Comparison of ENCODE assay signal across 30 cellular contexts in the genomic region with DNA sequence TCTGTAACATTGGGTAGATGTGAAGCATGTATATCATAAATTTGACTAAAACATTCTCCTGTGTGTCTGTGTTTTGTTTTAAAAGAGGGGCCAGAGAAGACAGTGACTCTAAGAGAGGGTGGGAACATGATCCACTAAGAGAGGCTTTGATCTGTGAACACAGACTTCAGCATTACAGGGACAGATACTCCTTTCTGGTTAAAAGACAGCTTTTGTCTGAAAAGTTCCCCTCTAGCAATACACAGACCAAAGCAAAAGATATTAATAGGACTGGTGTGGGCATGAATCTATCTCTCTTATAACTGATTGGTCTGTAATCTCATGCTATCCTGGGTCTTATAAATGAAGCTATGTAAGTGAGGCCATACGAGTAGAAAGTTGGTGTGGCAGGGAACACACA.
"Had no signal": no experiment of that assay in that cellular context is flagged by ENCODE, and none has a peak within 500 bp of the region (broad histone marks: within the 10 kb centered on the region; RNA-seq: fewer than 3 reads in every experiment).

No MANE protein-coding gene starts in this region.

- H3K9me3 Mint-ChIP-seq: activated naive CD4-positive, alpha-beta T cell treated with anti-CD3 and anti-CD28 coated beads for 36 hours; activated naive CD8-positive, alpha-beta T cell treated with anti-CD3 and anti-CD28 coated beads, Interleukin-2, amount 10 ng/mL, durations not matched to agents 7 days and 5 days; effector memory CD8-positive, alpha-beta T cell; naive thymus-derived CD8-positive, alpha-beta T cell; T-helper 1 cell treated with Interleukin-12 subunit alpha and Interleukin-12 subunit beta and Interleukin-4 antibody, amounts not matched to agents 30 μg/mL and 1 μg/mL, for 36 hours had no signal

- H3K36me3 Mint-ChIP-seq: activated naive CD8-positive, alpha-beta T cell treated with anti-CD3 and anti-CD28 coated beads, Interleukin-2, amount 10 ng/mL, durations not matched to agents 7 days and 5 days; immature natural killer cell; naive thymus-derived CD8-positive, alpha-beta T cell had no signal

- DNase-seq: activated CD4-positive, alpha-beta T cell treated with anti-CD3 and anti-CD28 coated beads for 48 hours; activated CD4-positive, alpha-beta T cell treated with anti-CD3 and anti-CD28 coated beads, Interleukin-2, amount 50 U/mL, for 48 hours; activated CD8-positive, alpha-beta memory T cell treated with anti-CD3 and anti-CD28 coated beads for 24 hours; activated effector memory CD4-positive, alpha-beta T cell treated with Interleukin-2 at 50 U/mL for 16 hours; activated naive CD4-positive, alpha-beta T cell treated with anti-CD3 and anti-CD28 coated beads for 36 hours; activated naive CD8-positive, alpha-beta T cell treated with anti-CD3 and anti-CD28 coated beads, Interleukin-2, amount 10 ng/mL, durations not matched to agents 7 days and 5 days; brain microvascular endothelial cell; cortex of kidney; effector memory CD8-positive, alpha-beta T cell; foreskin fibroblast; heart left ventricle; hypothalamus; immature natural killer cell; kidney; left colon; midbrain; naive thymus-derived CD8-positive, alpha-beta T cell; ovary; stimulated activated CD4-positive, alpha-beta T cell treated with anti-CD3 and anti-CD28 coated beads, Interleukin-2, amount 100 ng/mL, for 48 hours; stimulated activated naive CD4-positive, alpha-beta T cell treated with Interleukin-2 at 50 U/mL for 16 hours; SW 1271; T1000; WERI-Rb-1 had no signal

- H3K36me3 ChIP-seq: brain microvascular endothelial cell, heart left ventricle, neutrophil, ovary, right atrium auricular region, tibial nerve, WERI-Rb-1 had no signal

- H3K27ac Mint-ChIP-seq: activated naive CD4-positive, alpha-beta T cell treated with anti-CD3 and anti-CD28 coated beads for 36 hours; activated naive CD8-positive, alpha-beta T cell treated with anti-CD3 and anti-CD28 coated beads, Interleukin-2, amount 10 ng/mL, durations not matched to agents 7 days and 5 days; effector memory CD8-positive, alpha-beta T cell; immature natural killer cell; naive thymus-derived CD8-positive, alpha-beta T cell; T-helper 1 cell treated with Interleukin-12 subunit alpha and Interleukin-12 subunit beta and Interleukin-4 antibody, amounts not matched to agents 30 μg/mL and 1 μg/mL, for 36 hours had no signal

- H3K27ac ChIP-seq: brain microvascular endothelial cell, heart left ventricle, neutrophil, ovary, right atrium auricular region, tibial nerve, WERI-Rb-1 had no signal

- H3K9me3 ChIP-seq: heart left ventricle, neutrophil, ovary, right atrium auricular region, tibial nerve had no signal

- FAIRE-seq: astrocyte, kidney, urothelium cell line had no signal

- ATAC-seq: activated CD4-positive, CD25-positive, alpha-beta regulatory T cell treated with anti-CD3 and anti-CD28 coated beads, Interleukin-2, amount 50 U/mL, for 24 hours; effector memory CD8-positive, alpha-beta T cell; heart left ventricle; left colon; naive thymus-derived CD8-positive, alpha-beta T cell had no signal

- H3K4me1 Mint-ChIP-seq: activated naive CD8-positive, alpha-beta T cell treated with anti-CD3 and anti-CD28 coated beads, Interleukin-2, amount 10 ng/mL, durations not matched to agents 7 days and 5 days; immature natural killer cell; naive thymus-derived CD8-positive, alpha-beta T cell had no signal

- H3K4me3 Mint-ChIP-seq: activated naive CD4-positive, alpha-beta T cell treated with anti-CD3 and anti-CD28 coated beads for 36 hours; activated naive CD8-positive, alpha-beta T cell treated with anti-CD3 and anti-CD28 coated beads, Interleukin-2, amount 10 ng/mL, durations not matched to agents 7 days and 5 days; effector memory CD8-positive, alpha-beta T cell; immature natural killer cell; naive thymus-derived CD8-positive, alpha-beta T cell; T-helper 1 cell treated with Interleukin-12 subunit alpha and Interleukin-12 subunit beta and Interleukin-4 antibody, amounts not matched to agents 30 μg/mL and 1 μg/mL, for 36 hours had no signal

- H3K4me3 ChIP-seq: heart left ventricle, ovary, right atrium auricular region, tibial nerve had no signal

- H3K27me3 ChIP-seq: brain microvascular endothelial cell, heart left ventricle, neutrophil, ovary, right atrium auricular region, tibial nerve had no signal

- H3K4me1 ChIP-seq: heart left ventricle, right atrium auricular region, tibial nerve had no signal
